8 cellular contexts compared by ENCODE assay signal in genomic region chr5:181181650-181182565, GRCh38. TPM values are rescaled to one million over a fixed set of nuclear protein-coding genes. Genes with fewer than 3 reads are reported as not detected.
DNase-seq lines count a peak whose midpoint lies in the region; ATAC-seq and TF ChIP-seq lines count a peak whose summit lies in the region.

No MANE protein-coding gene starts in this region.

- H3K9me3 Mint-ChIP-seq in WTC11: peaks cover 7% of the 10 kb centered on the region
- peaks cover 2% of the 10 kb centered on the region for H3K9me3 Mint-ChIP-seq in neural crest cell

- TF ChIP-seq CTCF in AG04449 (IDR thresholded peaks at IDR 0.05; ENCODE audit: insufficient read depth, low read length, missing control alignments) (peak; percentile 81), WTC11 (IDR thresholded peaks at IDR 0.05) (peak; percentile 46; the same call in 1 of the 2 replicates), epithelial cell of esophagus (IDR thresholded peaks at IDR 0.05; ENCODE audit: insufficient read depth, low read depth, low read length, missing control alignments) (peak; percentile 77), neural crest cell (conservative IDR thresholded peaks at IDR 0.05) (peak; percentile 71)

- DNase-seq in AG04449 (ENCODE audit: low read depth, low spot score) (no peak), WTC11 (ENCODE audit: low spot score) (peak; percentile 78), epithelial cell of esophagus (ENCODE audit: low read depth) (peak; percentile 81), neural crest cell (ENCODE audit: low read depth, low spot score) (peak; percentile 46), NCI-H526 (lab: John Stamatoyannopoulos, UW) (no peak)
- DNase-seq in stimulated activated naive CD4-positive, alpha-beta T cell treated with Interleukin-2 at 50 U/mL for 16 hours (lab: John Stamatoyannopoulos, UW): no peak

- 0 out of 2 replicates have a peak overlapping the region, but pooled peaks have one; percentile 21 for H3K27ac Mint-ChIP-seq in WTC11
- peak overlapping the region; percentile 8 for H3K27ac Mint-ChIP-seq in neural crest cell (ENCODE audit: unreplicated experiment)

- peak; percentile 46 for ATAC-seq in GM19035 (IDR thresholded peaks at IDR 0.05; ENCODE audit: unreplicated experiment)
- ATAC-seq in HG03342 (IDR thresholded peaks at IDR 0.05; ENCODE audit: unreplicated experiment): peak; percentile 58
- peak; percentile 77 for ATAC-seq in WTC11

- peaks cover 4% of the 10 kb centered on the region for H3K36me3 Mint-ChIP-seq in WTC11
- peaks cover 2% of the 10 kb centered on the region for H3K36me3 Mint-ChIP-seq in neural crest cell (ENCODE audit: low read depth)

- H3K4me3 ChIP-seq in AG04449 (ENCODE audit: low read depth, low read length): no peak overlapping the region
- no peak overlapping the region for H3K4me3 ChIP-seq in epithelial cell of esophagus (ENCODE audit: low read length)

- CTCF ChIA-PET in AG04449 (lab: Yijun Ruan, JAX): interaction anchor here (0.9 to 1.0 kb wide), 3 partner anchors 9 to 26 kb away, joined by 3 to 5 read pairs (median 4); partner anchors contain the start of gene TRIM7
- CTCF ChIA-PET in WTC11 (lab: Charles Lee): no interaction called here

- H3K27me3 Mint-ChIP-seq in WTC11 (ENCODE audit: low read depth) (peaks cover 10% of the 10 kb centered on the region), neural crest cell (ENCODE audit: low read depth) (peaks cover 45% of the 10 kb centered on the region)

- H3K4me1 Mint-ChIP-seq in WTC11 (peaks cover 9% of the 10 kb centered on the region), neural crest cell (peaks cover 20% of the 10 kb centered on the region)

- POLR2A ChIA-PET in AG04449 (lab: Yijun Ruan, JAX): no interaction called here
- POLR2A ChIA-PET in WTC11 (lab: Charles Lee): no interaction called here

- H3K4me3 Mint-ChIP-seq in WTC11 (peak overlapping the region; percentile 53), neural crest cell (peak overlapping the region; percentile 89)

TF ChIP-seq in WTC11, 78 proteins besides CTCF, POLR2A, EP300 and RAD21:
- TF ChIP-seq HMGXB4 (CRISPR knock-in tag; IDR thresholded peaks at IDR 0.05): peak; percentile 25; the same call in 1 of the 2 replicates
- no peak for TF ChIP-seq CBFB (CRISPR knock-in tag; IDR thresholded peaks at IDR 0.05; ENCODE audit: low read depth)
- peak; percentile 64; the same call in 1 of the 2 replicates for TF ChIP-seq ZNF121 (CRISPR knock-in tag; IDR thresholded peaks at IDR 0.05)

RNA-seq across cellular contexts. Expression of gene TRIM7, which starts 23.1 kb away (rescaled TPM):
- total RNA-seq in WTC11 (2021): 0.64 to 1.4 TPM (median 0.98 TPM) in 3 replicates
- not detected in 2 replicates for total RNA-seq in neural crest cell

RNA-seq across cellular contexts. Expression of gene OR2V2, which starts 34.5 kb away (rescaled TPM):
- total RNA-seq in WTC11 (2021): not detected in 3 replicates
- not detected in 2 replicates for total RNA-seq in neural crest cell

RNA-seq across cellular contexts. Expression of gene TRIM41, which starts 41.2 kb away (rescaled TPM):
- 31.9 to 33.5 TPM (median 32.2 TPM) in 3 replicates for total RNA-seq in WTC11 (2021)
- 34.5 and 39.1 TPM in 2 replicates for total RNA-seq in neural crest cell

RNA-seq across cellular contexts. Expression of gene OR2V1, which starts 50.9 kb away (rescaled TPM):
- total RNA-seq in WTC11 (2021) (not detected in 3 replicates), neural crest cell (not detected in 2 replicates)

Comparison
In these comparisons a context has a peak if more than half of its experiments do, and no peak if none do; other contexts are left out.
1. DNase-seq: peak in WTC11 (single experiment), epithelial cell of esophagus (single experiment) and neural crest cell (single experiment); none in AG04449 (single experiment), stimulated activated naive CD4-positive, alpha-beta T cell treated with Interleukin-2 at 50 U/mL for 16 hours (single experiment) and NCI-H526 (0 of 2).
2. Peak in every context shown above with its lines, with median percentiles within 50 percentile points of each other: CTCF ChIP-seq and ATAC-seq.